ENCODE assay signal across 1 cellular context in the genomic region with DNA sequence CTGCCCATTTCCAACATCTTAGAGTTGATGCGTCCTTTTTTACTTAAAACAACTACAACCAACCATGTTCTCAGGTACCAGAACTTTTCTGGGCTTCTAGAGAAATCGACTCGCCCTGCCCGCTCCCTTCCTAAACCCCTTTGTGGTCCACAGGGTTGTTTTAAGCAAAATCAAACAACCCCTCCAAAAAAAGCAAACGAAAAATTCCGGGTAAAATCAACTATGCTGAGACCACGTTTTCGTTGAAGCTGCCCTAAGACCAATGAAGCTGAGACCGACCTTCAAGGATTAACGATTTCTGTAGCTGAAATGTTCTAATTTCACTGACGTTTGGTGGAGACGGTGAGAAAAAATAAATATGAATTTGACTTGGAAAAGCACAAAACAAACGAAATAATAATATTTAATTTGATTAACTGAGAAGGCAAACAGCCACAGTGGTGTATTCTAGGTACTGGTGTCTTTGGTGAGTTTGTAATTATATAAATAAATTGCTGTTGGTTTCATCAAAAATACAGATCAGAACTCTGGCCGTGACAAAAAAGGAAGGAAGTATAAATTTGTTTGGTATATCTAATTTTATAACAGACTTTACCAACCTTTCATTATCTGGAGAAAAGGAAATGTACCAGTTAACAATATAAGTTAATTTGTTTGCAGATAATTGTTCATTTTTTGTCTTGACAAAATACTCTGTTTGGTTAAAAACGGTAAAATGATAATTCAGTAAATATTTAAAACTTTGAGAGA.
TF ChIP-seq lines count a peak whose summit lies in the region.

No MANE protein-coding gene starts in this region.

TF ChIP-seq in K562, 482 proteins besides CTCF, POLR2A, EP300 and RAD21 (continued from another document and continues in another):
- TF ChIP-seq BRF2 (IDR thresholded peaks at IDR 0.05; ENCODE audit: borderline replicate concordance, insufficient read depth, insufficient read length) (no peak), E2F6 (IDR thresholded peaks at IDR 0.05; ENCODE audit: borderline replicate concordance in 1 of 2, extremely low read depth in 1 of 2, insufficient read depth in 1 of 2, insufficient read length in 1 of 2, low read depth in 1 of 2, low read length in 1 of 2, poor library complexity in 1 of 2, severe bottlenecking in 1 of 2) (no peak), CREB5 (CRISPR knock-in tag; IDR thresholded peaks at IDR 0.05) (no peak), GTF2E2 (tag; IDR thresholded peaks at IDR 0.05) (no peak), CCNT2 (IDR thresholded peaks at IDR 0.05; ENCODE audit: borderline replicate concordance, extremely low read depth, insufficient read length, low read depth, low read length) (no peak), TAF9B (IDR thresholded peaks at IDR 0.05; ENCODE audit: partially characterized antibody) (peak; percentile 46), RBM34 (IDR thresholded peaks at IDR 0.05; ENCODE audit: borderline replicate concordance, insufficient read depth, low read length) (no peak), ZNF280B (CRISPR knock-in tag; IDR thresholded peaks at IDR 0.05) (no peak), ZNF23 (CRISPR knock-in tag; IDR thresholded peaks at IDR 0.05) (no peak), MGA (IDR thresholded peaks at IDR 0.05) (no peak), ETV5 (CRISPR knock-in tag; IDR thresholded peaks at IDR 0.05; ENCODE audit: low read depth) (peak; percentile 35; the same call in 1 of the 2 replicates), ZNF518B (CRISPR knock-in tag; IDR thresholded peaks at IDR 0.05) (no peak), CREB3 (tag; conservative IDR thresholded peaks at IDR 0.05; ENCODE audit: low read depth) (no peak), ADNP (tag; IDR thresholded peaks at IDR 0.05) (no peak; the same call in 1 of the 2 replicates), TAF7 (tag; IDR thresholded peaks at IDR 0.05) (peak; percentile 76; the same call in 1 of the 2 replicates), NR4A1 (CRISPR knock-in tag; IDR thresholded peaks at IDR 0.05) (no peak), NR4A1 (tag; IDR thresholded peaks at IDR 0.05) (no peak), ZNF785 (CRISPR knock-in tag; IDR thresholded peaks at IDR 0.05) (no peak), SRSF9 (IDR thresholded peaks at IDR 0.05; ENCODE audit: borderline replicate concordance, low read depth, low read length) (no peak), POLR3A (IDR thresholded peaks at IDR 0.05; ENCODE audit: borderline replicate concordance, extremely low read depth, insufficient read depth, insufficient read length) (no peak)
- TF ChIP-seq, protein P1, sequence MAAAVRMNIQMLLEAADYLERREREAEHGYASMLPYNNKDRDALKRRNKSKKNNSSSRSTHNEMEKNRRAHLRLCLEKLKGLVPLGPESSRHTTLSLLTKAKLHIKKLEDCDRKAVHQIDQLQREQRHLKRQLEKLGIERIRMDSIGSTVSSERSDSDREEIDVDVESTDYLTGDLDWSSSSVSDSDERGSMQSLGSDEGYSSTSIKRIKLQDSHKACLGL (CRISPR knock-in tag; IDR thresholded peaks at IDR 0.05; ENCODE audit: borderline replicate concordance, poor library complexity, severe bottlenecking): no peak
- TF ChIP-seq, protein P2, sequence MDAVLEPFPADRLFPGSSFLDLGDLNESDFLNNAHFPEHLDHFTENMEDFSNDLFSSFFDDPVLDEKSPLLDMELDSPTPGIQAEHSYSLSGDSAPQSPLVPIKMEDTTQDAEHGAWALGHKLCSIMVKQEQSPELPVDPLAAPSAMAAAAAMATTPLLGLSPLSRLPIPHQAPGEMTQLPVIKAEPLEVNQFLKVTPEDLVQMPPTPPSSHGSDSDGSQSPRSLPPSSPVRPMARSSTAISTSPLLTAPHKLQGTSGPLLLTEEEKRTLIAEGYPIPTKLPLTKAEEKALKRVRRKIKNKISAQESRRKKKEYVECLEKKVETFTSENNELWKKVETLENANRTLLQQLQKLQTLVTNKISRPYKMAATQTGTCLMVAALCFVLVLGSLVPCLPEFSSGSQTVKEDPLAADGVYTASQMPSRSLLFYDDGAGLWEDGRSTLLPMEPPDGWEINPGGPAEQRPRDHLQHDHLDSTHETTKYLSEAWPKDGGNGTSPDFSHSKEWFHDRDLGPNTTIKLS (IDR thresholded peaks at IDR 0.05; ENCODE audit: borderline replicate concordance, low read depth): 0 out of 2 replicates have a peak, but pooled peaks have one; percentile 38
